ENCODE assay signal across 8 cellular contexts in the genomic region with DNA sequence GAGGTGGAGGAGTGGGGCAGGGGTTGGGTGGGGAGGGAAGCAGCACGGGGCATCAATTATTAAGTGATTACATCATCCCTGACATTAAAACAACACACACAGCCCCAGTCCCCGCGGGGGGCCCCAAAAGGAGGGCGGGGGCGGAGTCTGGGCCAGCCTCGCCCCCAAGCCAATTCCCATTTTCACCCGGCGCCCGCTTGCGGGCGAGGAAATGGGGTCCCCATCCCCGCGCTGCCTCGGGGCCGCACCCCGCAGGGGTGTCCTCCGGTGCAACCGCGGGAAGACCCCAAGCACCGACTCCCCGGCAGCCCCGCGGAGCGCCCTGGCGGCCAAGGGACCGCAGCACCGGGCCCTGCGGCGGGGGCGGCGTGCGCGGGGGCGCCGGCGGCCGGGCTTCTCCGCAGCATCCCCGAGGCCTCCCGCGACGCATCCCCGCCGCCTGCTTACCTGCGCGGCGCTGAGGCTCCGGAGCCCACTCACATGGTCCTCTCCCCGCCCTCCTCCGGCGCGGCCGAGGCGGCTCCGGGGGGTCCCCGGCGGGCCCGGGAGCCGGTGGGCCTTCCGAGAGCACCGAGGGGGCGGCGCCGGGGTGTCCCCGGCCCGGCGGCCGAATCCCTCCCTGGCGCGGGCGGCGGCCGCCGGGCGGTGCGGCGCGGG. TPM values are rescaled to one million over a fixed set of nuclear protein-coding genes. Genes with fewer than 3 reads are reported as not detected.
A peak's percentile ranks its signal among the peaks of the same experiment; 100 is the strongest.
DNase-seq lines count a peak whose midpoint lies in the region; ATAC-seq and TF ChIP-seq lines count a peak whose summit lies in the region.

No MANE protein-coding gene starts in this region.

- H3K27me3 ChIP-seq in spleen (replicated peaks in 1 of 7) = peaks cover 0 to 8% (median 0%) of the 10 kb centered on the region in 7 donors

- no peaks in the 10 kb centered on the region for H3K27me3 Mint-ChIP-seq in T-helper 17 cell

- peak overlapping the region; percentile 98 for H3K4me3 Mint-ChIP-seq in T-helper 17 cell

- peak overlapping the region; percentile 64 for H3K4me3 ChIP-seq in astrocyte of the cerebellum (ENCODE audit: low read depth, low read length)
- peak overlapping the region; percentile 75 for H3K4me3 ChIP-seq in iPS-18c (ENCODE audit: insufficient read depth, low read depth, low read length)
- peak overlapping the region; percentile 78 to 93 (median 86) for H3K4me3 ChIP-seq in spleen

- H3K27ac Mint-ChIP-seq in T-helper 17 cell = peak overlapping the region; percentile 97

- TF ChIP-seq POLR2A in spleen (IDR thresholded peaks at IDR 0.05) = no peak

- H3K36me3 ChIP-seq in spleen = no peaks in the 10 kb centered on the region

- TF ChIP-seq CTCF in 22Rv1 (IDR thresholded peaks at IDR 0.05) = no peak
- TF ChIP-seq CTCF in astrocyte of the cerebellum (IDR thresholded peaks at IDR 0.05; ENCODE audit: low read depth, low read length, missing control alignments) = no peak
- TF ChIP-seq CTCF in spleen (IDR thresholded peaks at IDR 0.05 in 8 of 11, conservative IDR thresholded peaks at IDR 0.05 in 3 of 11) = no peak

- in situ Hi-C loops in astrocyte of the cerebellum (cut with HindIII; ENCODE audit: low sequenced_read_pairs) = no loop called here

- WGBS in spleen, 5 donors = 0 to 2% (median 0%) methylated on average over 3 to 78 of the region's 78 CpGs

- 0 out of 2 replicates have a peak overlapping the region, but pooled peaks have one; percentile 13 for H3K27ac ChIP-seq in 22Rv1
- peak overlapping the region; percentile 81 to 94 (median 89) for H3K27ac ChIP-seq in spleen

- H3K36me3 Mint-ChIP-seq in T-helper 17 cell (ENCODE audit: low read depth) = peaks cover 6% of the 10 kb centered on the region

- H3K4me1 Mint-ChIP-seq in T-helper 17 cell = peaks cover 43% of the 10 kb centered on the region

- DNase-seq in T-helper 17 cell (peak; percentile 51 to 71 (median 65)), astrocyte of the cerebellum (ENCODE audit: low read depth) (no peak), spleen (peak; percentile 89), LoVo (ENCODE audit: low spot score) (no peak)

- no peaks in the 10 kb centered on the region for H3K9me3 ChIP-seq in T-helper 17 cell (ENCODE audit: control insufficient read depth, low read length, poor library complexity, severe bottlenecking)
- H3K9me3 ChIP-seq in iPS-18c (ENCODE audit: control insufficient read depth, insufficient read depth, low read length) = no peaks in the 10 kb centered on the region
- no peaks in the 10 kb centered on the region for H3K9me3 ChIP-seq in spleen

- ATAC-seq in GM19025 (IDR thresholded peaks at IDR 0.05; ENCODE audit: low read depth, unreplicated experiment) (peak; percentile 18), HG03354 (IDR thresholded peaks at IDR 0.05; ENCODE audit: poor library complexity, severe bottlenecking, unreplicated experiment) (peak; percentile 26), T-helper 17 cell (peak; percentile 24)

- peaks cover 18 to 67% (median 46%) of the 10 kb centered on the region in 6 donors for H3K4me1 ChIP-seq in spleen

- intact Hi-C loops in spleen (cut with DNase I; ENCODE audit: low total_unique reads) = loop anchor here (10.0 kb wide), 1 partner anchor 148 kb away; no protein-coding TSS in a partner anchor

RNA-seq across cellular contexts. Expression of a gene that starts 0.6 kb away (rescaled TPM):
- total RNA-seq in T-helper 17 cell (100 to 1,000 TPM; 455 to 472 TPM), spleen (100 to 1,000 TPM; 193 to 409 (median 227) TPM)
- 10 to 100 TPM; 56.6 to 78.1 (median 65.6) TPM for polyA plus RNA-seq in spleen

Comparison
In these comparisons a context has a peak if more than half of its experiments do, and no peak if none do; other contexts are left out.
1. DNase-seq: peak in T-helper 17 cell (3 of 3) and spleen (single experiment); none in astrocyte of the cerebellum (single experiment) and LoVo (single experiment).
2. Peak in every context shown above with its lines, with median percentiles within 50 percentile points of each other: ATAC-seq and H3K4me3 ChIP-seq.